Comparison of ENCODE assay signal across 27 cellular contexts in the genomic region with DNA sequence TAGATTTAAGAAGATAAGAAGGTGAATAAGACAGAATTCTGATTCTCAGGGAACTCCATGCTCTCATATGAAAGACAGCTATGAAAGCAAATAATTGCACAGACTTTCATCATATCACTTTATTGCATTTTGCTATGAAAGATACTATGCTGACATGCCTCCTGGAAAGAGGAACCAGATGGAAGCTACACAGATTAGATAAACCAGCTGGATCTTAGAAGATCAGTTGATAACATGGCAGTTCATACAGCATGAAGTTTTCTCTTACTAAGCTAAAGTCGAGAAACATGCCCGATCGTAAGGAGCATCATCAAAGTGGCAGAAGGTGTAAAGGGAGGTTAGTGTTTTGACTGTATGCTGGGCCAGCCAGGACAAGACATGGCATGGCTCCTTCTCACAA.
"Had no signal": no experiment of that assay in that cellular context is flagged by ENCODE, and none has a peak within 500 bp of the region (broad histone marks: within the 10 kb centered on the region; RNA-seq: fewer than 3 reads in every experiment).

No MANE protein-coding gene starts in this region.

- H3K9me3 ChIP-seq: colonic mucosa, esophagus squamous epithelium, gastrocnemius medialis, heart right ventricle, left lung, lower lobe of right lung, mucosa of descending colon had no signal

- ATAC-seq: esophagus mucosa, gastrocnemius medialis, heart right ventricle, left cardiac atrium, left lung, left ventricle myocardium superior, lower lobe of right lung, mucosa of descending colon had no signal

- H3K4me1 Mint-ChIP-seq: endodermal cell, mesothelial cell of epicardium, naive B cell had no signal

- H3K27ac Mint-ChIP-seq: endodermal cell, mesothelial cell of epicardium, naive B cell had no signal

- H3K36me3 Mint-ChIP-seq: naive B cell had no signal

- DNase-seq: colonic mucosa; dermis blood vessel endothelial cell; dorsolateral prefrontal cortex; effector CD4-positive, alpha-beta T cell; effector memory CD4-positive, alpha-beta T cell; endodermal cell; erythroblast; esophagus squamous epithelium; foreskin fibroblast; foreskin melanocyte; gastrocnemius medialis; glutamatergic neuron; head of caudate nucleus; heart right ventricle; hippocampal formation; left cardiac atrium; left lung; left ventricle myocardium superior; lower lobe of right lung; mesenchymal stem cell; mucosa of descending colon; naive B cell had no signal

- H3K27me3 ChIP-seq: colonic mucosa, esophagus squamous epithelium, gastrocnemius medialis, left lung had no signal

- H3K27me3 Mint-ChIP-seq: naive B cell had no signal

- FAIRE-seq: endometrium, keratinocyte had no signal

- H3K4me1 ChIP-seq: colonic mucosa, esophagus squamous epithelium, gastrocnemius medialis, heart right ventricle, left lung, lower lobe of right lung had no signal

- H3K4me3 ChIP-seq: colonic mucosa, dorsolateral prefrontal cortex, esophagus squamous epithelium, gastrocnemius medialis, heart right ventricle, left lung, lower lobe of right lung, mucosa of descending colon had no signal

- H3K4me3 Mint-ChIP-seq: endodermal cell, mesothelial cell of epicardium, naive B cell had no signal

- H3K27ac ChIP-seq: colonic mucosa, dorsolateral prefrontal cortex, epithelial cell of prostate, esophagus squamous epithelium, gastrocnemius medialis, heart right ventricle, left lung, lower lobe of right lung had no signal

- H3K36me3 ChIP-seq: colonic mucosa, esophagus squamous epithelium, gastrocnemius medialis, heart right ventricle, left lung, lower lobe of right lung had no signal
